ENCODE assay signal across 35 cellular contexts in the genomic region with DNA sequence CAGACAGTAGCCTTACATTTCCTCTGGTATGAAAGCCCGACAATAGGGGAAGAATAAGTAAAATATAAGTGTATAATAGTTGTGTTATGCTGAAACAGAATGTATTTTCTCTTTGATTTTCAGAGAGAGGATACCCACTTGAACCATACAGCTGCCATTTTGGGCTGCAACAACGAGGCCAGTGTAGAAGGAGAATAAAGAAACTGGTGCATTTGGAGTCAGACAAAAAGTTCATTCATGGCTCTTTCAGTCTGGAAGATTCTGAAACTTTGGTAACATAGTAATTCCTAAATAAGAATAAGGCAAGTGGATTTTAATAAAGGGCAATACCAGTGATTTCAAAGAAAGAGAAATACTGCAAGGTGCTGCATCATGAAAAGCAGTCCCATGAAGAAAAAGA.
"Had no signal": no experiment of that assay in that cellular context is flagged by ENCODE, and none has a peak within 500 bp of the region (broad histone marks: within the 10 kb centered on the region; RNA-seq: fewer than 3 reads in every experiment).

No MANE protein-coding gene starts in this region.

- H3K9me3 Mint-ChIP-seq: activated B cell treated with CpG ODN at 0.5 μM for 24 hours; activated CD4-positive, alpha-beta T cell treated with anti-CD3 and anti-CD28 coated beads, Interleukin-2, amount 10 ng/mL, durations not matched to agents 24 days and 14 days; activated CD8-positive, alpha-beta T cell treated with anti-CD3 and anti-CD28 coated beads for 36 hours; activated naive CD8-positive, alpha-beta T cell treated with anti-CD3 and anti-CD28 coated beads, Interleukin-2, amount 10 ng/mL, durations not matched to agents 7 days and 5 days; brain had no signal

- H3K4me3 Mint-ChIP-seq: activated B cell treated with CpG ODN at 0.5 μM for 24 hours; activated CD4-positive, alpha-beta memory T cell treated with anti-CD3 and anti-CD28 coated beads for 36 hours; activated CD4-positive, alpha-beta T cell treated with anti-CD3 and anti-CD28 coated beads, Interleukin-2, amount 10 ng/mL, durations not matched to agents 24 days and 14 days; activated CD8-positive, alpha-beta T cell treated with anti-CD3 and anti-CD28 coated beads for 36 hours; activated naive CD4-positive, alpha-beta T cell treated with anti-CD3 and anti-CD28 coated beads, Interleukin-2, amount 10 ng/mL, durations not matched to agents 7 days and 5 days; activated naive CD4-positive, alpha-beta T cell treated with anti-CD3 and anti-CD28 coated beads, Interleukin-2, amount 50 U/mL, for 24 hours; activated naive CD8-positive, alpha-beta T cell; activated naive CD8-positive, alpha-beta T cell treated with anti-CD3 and anti-CD28 coated beads, Interleukin-2, amount 10 ng/mL, durations not matched to agents 7 days and 5 days; activated naive CD8-positive, alpha-beta T cell treated with anti-CD3 and anti-CD28 coated beads, Interleukin-2, amount 50 U/mL, for 24 hours; activated T-cell treated with anti-CD3 and anti-CD28 coated beads, Interleukin-2, amount 50 U/mL, for 24 hours; brain; central memory CD8-positive, alpha-beta T cell; T-helper 1 cell treated with Interleukin-12 subunit alpha and Interleukin-12 subunit beta and Interleukin-4 antibody, amounts not matched to agents 30 μg/mL and 1 μg/mL, for 36 hours; T-helper 2 cell treated with Interferon-gamma antibody and Interleukin-4, amounts not matched to agents 5 μg/mL and 100 μg/mL, for 36 hours had no signal

- DNase-seq: activated B cell treated with CpG ODN at 0.5 μM for 24 hours; activated CD4-positive, alpha-beta memory T cell treated with anti-CD3 and anti-CD28 coated beads for 36 hours; activated CD4-positive, alpha-beta T cell treated with anti-CD3 and anti-CD28 coated beads for 4 hours; activated CD4-positive, alpha-beta T cell treated with anti-CD3 and anti-CD28 coated beads, Interleukin-2, amount 10 ng/mL, durations not matched to agents 24 days and 14 days; activated CD4-positive, alpha-beta T cell treated with anti-CD3 and anti-CD28 coated beads, Interleukin-2, amount 50 U/mL, for 1 hour; activated CD4-positive, alpha-beta T cell treated with anti-CD3 and anti-CD28 coated beads, Interleukin-2, amount 50 U/mL, for 4 hours; activated CD4-positive, CD25-positive, alpha-beta regulatory T cell treated with anti-CD3 and anti-CD28 coated beads, Interleukin-2, amount 50 U/mL, for 72 hours; activated CD8-positive, alpha-beta memory T cell treated with anti-CD3 and anti-CD28 coated beads, Interleukin-2, amount 50 U/mL, for 48 hours; activated CD8-positive, alpha-beta T cell treated with anti-CD3 and anti-CD28 coated beads for 36 hours; activated effector memory CD4-positive, alpha-beta T cell treated with Interleukin-2 at 50 U/mL for 16 hours; activated gamma-delta T cell; activated naive CD4-positive, alpha-beta T cell treated with anti-CD3 and anti-CD28 coated beads, Interleukin-2, amount 10 ng/mL, durations not matched to agents 7 days and 5 days; activated naive CD4-positive, alpha-beta T cell treated with Interleukin-2 at 50 U/mL for 16 hours; activated naive CD8-positive, alpha-beta T cell treated with anti-CD3 and anti-CD28 coated beads, Interleukin-2, amount 10 ng/mL, durations not matched to agents 7 days and 5 days; activated naive CD8-positive, alpha-beta T cell treated with anti-CD3 and anti-CD28 coated beads, Interleukin-2, amount 50 U/mL, for 24 hours; activated T-cell treated with anti-CD3 and anti-CD28 coated beads, Interleukin-2, amount 50 U/mL, for 24 hours; activated T-cell treated with anti-CD3 and anti-CD28 coated beads, Interleukin-2, amount 50 U/mL, for 48 hours; anterior cingulate cortex; caudate nucleus; SW 1271; T-helper 1 cell; T-helper 2 cell; T-helper 9 cell had no signal

- H3K27me3 ChIP-seq: ascending aorta had no signal

- H3K4me1 ChIP-seq: ascending aorta had no signal

- FAIRE-seq: bronchial epithelial cell, TTC549 had no signal

- H3K36me3 Mint-ChIP-seq: activated CD4-positive, alpha-beta memory T cell treated with anti-CD3 and anti-CD28 coated beads for 36 hours; activated naive CD4-positive, alpha-beta T cell treated with anti-CD3 and anti-CD28 coated beads, Interleukin-2, amount 10 ng/mL, durations not matched to agents 7 days and 5 days; activated naive CD4-positive, alpha-beta T cell treated with anti-CD3 and anti-CD28 coated beads, Interleukin-2, amount 50 U/mL, for 24 hours; activated naive CD8-positive, alpha-beta T cell; activated naive CD8-positive, alpha-beta T cell treated with anti-CD3 and anti-CD28 coated beads, Interleukin-2, amount 10 ng/mL, durations not matched to agents 7 days and 5 days; brain had no signal

- H3K27ac ChIP-seq: ascending aorta, cardiac muscle cell, VCaP had no signal

- ATAC-seq: activated CD8-positive, alpha-beta T cell treated with anti-CD3 and anti-CD28 coated beads for 36 hours; activated naive CD8-positive, alpha-beta T cell treated with anti-CD3 and anti-CD28 coated beads, Interleukin-2, amount 50 U/mL, for 24 hours had no signal

- H3K27me3 Mint-ChIP-seq: activated B cell treated with CpG ODN at 0.5 μM for 24 hours; activated CD4-positive, alpha-beta memory T cell treated with anti-CD3 and anti-CD28 coated beads for 36 hours; activated CD4-positive, alpha-beta T cell treated with anti-CD3 and anti-CD28 coated beads, Interleukin-2, amount 10 ng/mL, durations not matched to agents 24 days and 14 days; activated CD8-positive, alpha-beta T cell treated with anti-CD3 and anti-CD28 coated beads for 36 hours; activated naive CD4-positive, alpha-beta T cell treated with anti-CD3 and anti-CD28 coated beads, Interleukin-2, amount 10 ng/mL, durations not matched to agents 7 days and 5 days; activated naive CD4-positive, alpha-beta T cell treated with anti-CD3 and anti-CD28 coated beads, Interleukin-2, amount 50 U/mL, for 24 hours; activated naive CD8-positive, alpha-beta T cell; activated naive CD8-positive, alpha-beta T cell treated with anti-CD3 and anti-CD28 coated beads, Interleukin-2, amount 10 ng/mL, durations not matched to agents 7 days and 5 days; activated naive CD8-positive, alpha-beta T cell treated with anti-CD3 and anti-CD28 coated beads, Interleukin-2, amount 50 U/mL, for 24 hours; activated T-cell treated with anti-CD3 and anti-CD28 coated beads, Interleukin-2, amount 50 U/mL, for 24 hours; brain; central memory CD8-positive, alpha-beta T cell had no signal

- H3K36me3 ChIP-seq: ascending aorta, cardiac muscle cell had no signal

- H3K4me3 ChIP-seq: ascending aorta, cardiac muscle cell had no signal

- H3K27ac Mint-ChIP-seq: activated B cell treated with CpG ODN at 0.5 μM for 24 hours; activated CD4-positive, alpha-beta memory T cell treated with anti-CD3 and anti-CD28 coated beads for 36 hours; activated CD4-positive, alpha-beta T cell treated with anti-CD3 and anti-CD28 coated beads, Interleukin-2, amount 10 ng/mL, durations not matched to agents 24 days and 14 days; activated CD8-positive, alpha-beta T cell treated with anti-CD3 and anti-CD28 coated beads for 36 hours; activated naive CD4-positive, alpha-beta T cell treated with anti-CD3 and anti-CD28 coated beads, Interleukin-2, amount 10 ng/mL, durations not matched to agents 7 days and 5 days; activated naive CD4-positive, alpha-beta T cell treated with anti-CD3 and anti-CD28 coated beads, Interleukin-2, amount 50 U/mL, for 24 hours; activated naive CD8-positive, alpha-beta T cell; activated naive CD8-positive, alpha-beta T cell treated with anti-CD3 and anti-CD28 coated beads, Interleukin-2, amount 10 ng/mL, durations not matched to agents 7 days and 5 days; activated naive CD8-positive, alpha-beta T cell treated with anti-CD3 and anti-CD28 coated beads, Interleukin-2, amount 50 U/mL, for 24 hours; activated T-cell treated with anti-CD3 and anti-CD28 coated beads, Interleukin-2, amount 50 U/mL, for 24 hours; activated T-helper 2 cell treated with anti-CD3 and anti-CD28 coated beads, Interferon-gamma antibody, Interleukin-2, Interleukin-4, amounts not matched to agents 10 μg/mL and 5 μg/mL and 100 μg/mL, durations not matched to agents 14 hours and 24 hours and 36 hours; brain; T-helper 1 cell treated with Interleukin-12 subunit alpha and Interleukin-12 subunit beta and Interleukin-4 antibody, amounts not matched to agents 30 μg/mL and 1 μg/mL, for 36 hours; T-helper 2 cell treated with Interferon-gamma antibody and Interleukin-4, amounts not matched to agents 5 μg/mL and 100 μg/mL, for 36 hours had no signal

- H3K9me3 ChIP-seq: ascending aorta had no signal

- H3K4me1 Mint-ChIP-seq: activated CD4-positive, alpha-beta T cell treated with anti-CD3 and anti-CD28 coated beads, Interleukin-2, amount 10 ng/mL, durations not matched to agents 24 days and 14 days; activated naive CD4-positive, alpha-beta T cell treated with anti-CD3 and anti-CD28 coated beads, Interleukin-2, amount 10 ng/mL, durations not matched to agents 7 days and 5 days; activated naive CD4-positive, alpha-beta T cell treated with anti-CD3 and anti-CD28 coated beads, Interleukin-2, amount 50 U/mL, for 24 hours; activated naive CD8-positive, alpha-beta T cell treated with anti-CD3 and anti-CD28 coated beads, Interleukin-2, amount 10 ng/mL, durations not matched to agents 7 days and 5 days; activated naive CD8-positive, alpha-beta T cell treated with anti-CD3 and anti-CD28 coated beads, Interleukin-2, amount 50 U/mL, for 24 hours; central memory CD8-positive, alpha-beta T cell had no signal
